8 cellular contexts compared by ENCODE assay signal in the genomic region with DNA sequence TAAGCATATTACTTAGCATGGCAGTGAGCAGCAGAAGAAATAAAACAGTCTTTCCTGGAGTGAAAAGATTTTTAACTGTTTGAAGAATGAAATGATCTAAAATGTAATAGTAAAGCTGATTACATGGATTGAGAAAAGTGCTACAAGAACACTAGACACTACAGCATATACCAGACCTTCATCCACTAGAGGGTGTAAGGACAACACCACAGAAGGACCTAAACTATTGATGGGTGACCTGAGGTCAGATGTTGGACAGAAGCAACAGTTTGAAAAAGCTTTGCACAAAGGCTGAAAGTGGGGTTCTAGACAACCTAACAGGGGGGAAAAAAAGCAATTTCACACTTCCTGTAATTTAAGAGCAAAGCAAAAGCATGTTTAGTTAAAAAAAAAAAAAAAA.
A peak's percentile ranks its signal among the peaks of the same experiment; 100 is the strongest.
DNase-seq lines count a peak whose midpoint lies in the region; ATAC-seq and TF ChIP-seq lines count a peak whose summit lies in the region.

No MANE protein-coding gene starts in this region.

- no peak overlapping the region for H3K27ac ChIP-seq in esophagus squamous epithelium
- H3K27ac ChIP-seq in ovary: no peak overlapping the region

- intact Hi-C loops in esophagus squamous epithelium (cut with DNase I) (loop anchor here (5.0 kb wide), 1 partner anchor 136 kb away; no protein-coding TSS in a partner anchor), ovary (cut with DNase I) (loop anchor here (5.0 to 10.0 kb wide), 5 partner anchors 131 to 191 kb away; no protein-coding TSS in a partner anchor)

- peak; percentile 25 for DNase-seq in COR-L47 (lab: John Stamatoyannopoulos, UW)
- DNase-seq in HFF-Myc (ENCODE audit: extremely low read depth, low read depth): peak; percentile 41
- DNase-seq in RPMI8226: peak; percentile 44
- DNase-seq in esophagus squamous epithelium (lab: John Stamatoyannopoulos, UW): no peak
- DNase-seq in ovary: no peak

- H3K9me3 ChIP-seq in esophagus squamous epithelium (no peaks in the 10 kb centered on the region), ovary (no peaks in the 10 kb centered on the region)

- no peak for TF ChIP-seq EP300 in ovary (IDR thresholded peaks at IDR 0.05)

- TF ChIP-seq CTCF in HFF-Myc (IDR thresholded peaks at IDR 0.05; ENCODE audit: low read depth, low read length, missing control alignments): peak; percentile 49
- TF ChIP-seq CTCF in esophagus squamous epithelium (IDR thresholded peaks at IDR 0.05): peak in 5 of 6 experiments; percentile 35 to 64 (median 45)
- peak; percentile 38 to 69 (median 63) for TF ChIP-seq CTCF in ovary (IDR thresholded peaks at IDR 0.05)

- H3K4me1 ChIP-seq in esophagus squamous epithelium (peaks cover 6 to 25% (median 6%) of the 10 kb centered on the region in 3 donors), ovary (ENCODE audit: insufficient read depth) (no peaks in the 10 kb centered on the region)

- H3K27me3 ChIP-seq in esophagus squamous epithelium (no peaks in the 10 kb centered on the region), ovary (no peaks in the 10 kb centered on the region)

- no peak for ATAC-seq in HG03378 (IDR thresholded peaks at IDR 0.05; ENCODE audit: unreplicated experiment)
- no peak for ATAC-seq in HG02970 (IDR thresholded peaks at IDR 0.05; ENCODE audit: low FRiP score, unreplicated experiment)
- no peak for ATAC-seq in HG03025 (IDR thresholded peaks at IDR 0.05; ENCODE audit: low FRiP score, unreplicated experiment)

- TF ChIP-seq POLR2A in esophagus squamous epithelium (IDR thresholded peaks at IDR 0.05) (no peak), ovary (IDR thresholded peaks at IDR 0.05) (no peak)

- peaks cover 0 to 12% (median 0%) of the 10 kb centered on the region in 3 donors for H3K36me3 ChIP-seq in esophagus squamous epithelium
- H3K36me3 ChIP-seq in ovary: no peaks in the 10 kb centered on the region

- no peak overlapping the region for H3K4me3 ChIP-seq in HFF-Myc (replicated peaks; ENCODE audit: low read depth, low read length)
- no peak overlapping the region for H3K4me3 ChIP-seq in esophagus squamous epithelium
- no peak overlapping the region for H3K4me3 ChIP-seq in ovary

Comparison
In these comparisons a context has a peak if more than half of its experiments do, and no peak if none do; other contexts are left out.
1. DNase-seq: peak in COR-L47 (single experiment), HFF-Myc (single experiment) and RPMI8226 (single experiment); none in esophagus squamous epithelium (single experiment) and ovary (0 of 5).
2. Peak in every context shown above with its lines, with median percentiles within 50 percentile points of each other: CTCF ChIP-seq.